In the genomic region with DNA sequence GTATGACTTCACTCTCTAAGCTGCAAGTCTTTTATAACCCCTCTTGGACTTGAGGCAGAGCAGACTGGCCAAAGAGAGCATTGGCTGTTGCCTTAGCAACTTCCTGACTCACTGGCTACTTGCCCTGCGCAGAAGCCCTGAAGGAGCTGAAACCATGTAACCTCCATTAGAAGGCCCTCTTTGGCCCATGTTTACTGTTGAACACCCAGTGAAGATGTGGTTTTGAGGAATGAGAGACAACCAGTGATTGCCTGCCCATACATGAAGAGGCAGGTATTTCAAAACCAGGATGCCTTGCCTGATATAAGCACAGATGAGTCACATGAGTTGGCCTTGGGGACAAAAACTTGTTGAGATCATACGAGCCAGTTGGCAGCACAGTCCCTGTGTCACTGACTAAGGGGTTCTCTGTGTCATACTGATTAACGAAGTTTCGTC, we compare ENCODE assay signal across 12 cellular contexts.
DNase-seq lines count a peak whose midpoint lies in the region; ATAC-seq, FAIRE-seq and TF ChIP-seq lines count a peak whose summit lies in the region.
"Had no signal": no experiment of that assay in that cellular context is flagged by ENCODE, and none has a peak within 500 bp of the region (broad histone marks: within the 10 kb centered on the region; RNA-seq: fewer than 3 reads in every experiment).

No MANE protein-coding gene starts in this region.

- H3K27me3 ChIP-seq in testis: no peaks in the 10 kb centered on the region

- CTCF ChIA-PET in HEK293 (lab: Yijun Ruan, JAX): no interaction called here

- H3K9ac ChIP-seq in kidney (ENCODE audit: low read length in 2 of 2): no peak overlapping the region

- intact Hi-C loops in left cardiac atrium (cut with DNase I) (no loop called here), testis (cut with DNase I; ENCODE audit: low total_unique reads) (no loop called here), kidney (cut with DNase I) (no loop called here)

- TF ChIP-seq CTCF in HEK293 (tag by site-specific recombination; IDR thresholded peaks at IDR 0.05) (no peak), testis (IDR thresholded peaks at IDR 0.05) (no peak), kidney (IDR thresholded peaks at IDR 0.05; ENCODE audit: borderline replicate concordance, extremely low read depth, insufficient read depth) (no peak)

- no peak for FAIRE-seq in kidney (lab: Jason Lieb, UNC)

- H3K27me3 Mint-ChIP-seq in stimulated activated naive B cell treated with anti-CD40 and anti-IgM and Interleukin-4, amounts not matched to agents 10 μg/mL and 1 μg/mL and 100 μg/mL, for 72 hours: peaks cover 14 to 15% of the 10 kb centered on the region in 2 donors
- H3K27me3 Mint-ChIP-seq: activated CD8-positive, alpha-beta memory T cell treated with anti-CD3 and anti-CD28 coated beads, Interleukin-2, amount 10 ng/mL, durations not matched to agents 7 days and 5 days had no signal

- 73 to 79% methylated on average over 4 of the region's 4 CpGs for WGBS in testis, 2 donors

- POLR2A ChIA-PET in HEK293 (lab: Yijun Ruan, JAX): no interaction called here

- no peaks in the 10 kb centered on the region for H3K36me3 Mint-ChIP-seq in stimulated activated naive B cell treated with anti-CD40 and anti-IgM and Interleukin-4, amounts not matched to agents 10 μg/mL and 1 μg/mL and 100 μg/mL, for 72 hours
- H3K36me3 Mint-ChIP-seq: activated CD8-positive, alpha-beta memory T cell treated with anti-CD3 and anti-CD28 coated beads, Interleukin-2, amount 10 ng/mL, durations not matched to agents 7 days and 5 days had no signal

- TF ChIP-seq POLR2A in testis (IDR thresholded peaks at IDR 0.05): no peak

- H3K9me3 Mint-ChIP-seq in stimulated activated naive B cell treated with anti-CD40 and anti-IgM and Interleukin-4, amounts not matched to agents 10 μg/mL and 1 μg/mL and 100 μg/mL, for 72 hours: no peaks in the 10 kb centered on the region

- no peaks in the 10 kb centered on the region for H3K9me3 ChIP-seq in HEK293 (ENCODE audit: control insufficient read depth, insufficient read depth, low read depth, low read length)
- H3K9me3 ChIP-seq in testis: no peaks in the 10 kb centered on the region
- no peaks in the 10 kb centered on the region for H3K9me3 ChIP-seq in kidney (ENCODE audit: control insufficient read depth in 1 of 2, low read length in 2 of 2)

- peaks cover 2 to 7% of the 10 kb centered on the region in 2 donors for H3K4me1 Mint-ChIP-seq in stimulated activated naive B cell treated with anti-CD40 and anti-IgM and Interleukin-4, amounts not matched to agents 10 μg/mL and 1 μg/mL and 100 μg/mL, for 72 hours
- H3K4me1 Mint-ChIP-seq: activated CD8-positive, alpha-beta memory T cell treated with anti-CD3 and anti-CD28 coated beads, Interleukin-2, amount 10 ng/mL, durations not matched to agents 7 days and 5 days had no signal

- H3K4me1 ChIP-seq in HEK293 (ENCODE audit: control insufficient read depth, insufficient read depth, low read length) (no peaks in the 10 kb centered on the region), testis (no peaks in the 10 kb centered on the region), kidney (ENCODE audit: control insufficient read depth in 1 of 2, insufficient read depth in 1 of 2, low read depth in 1 of 2, low read length in 2 of 2) (peaks cover 0 to 4% of the 10 kb centered on the region in 2 donors)

- H3K4me3 ChIP-seq in HEK293 (ENCODE audit: low read depth, low read length): no peak overlapping the region
- H3K4me3 ChIP-seq in testis: no peak overlapping the region
- no peak overlapping the region for H3K4me3 ChIP-seq in kidney (ENCODE audit: low read length in 2 of 2)

- ATAC-seq in left cardiac atrium: peak; percentile 89 to 91
- no peak for ATAC-seq in stimulated activated naive B cell treated with anti-CD40 and anti-IgM and Interleukin-4, amounts not matched to agents 10 μg/mL and 1 μg/mL and 100 μg/mL, for 72 hours (replicated peaks)
- ATAC-seq: activated CD8-positive, alpha-beta memory T cell treated with anti-CD3 and anti-CD28 coated beads, Interleukin-2, amount 10 ng/mL, durations not matched to agents 7 days and 5 days had no signal

- H3K27ac Mint-ChIP-seq in stimulated activated naive B cell treated with anti-CD40 and anti-IgM and Interleukin-4, amounts not matched to agents 10 μg/mL and 1 μg/mL and 100 μg/mL, for 72 hours: no peak overlapping the region
- H3K27ac Mint-ChIP-seq: activated CD8-positive, alpha-beta memory T cell treated with anti-CD3 and anti-CD28 coated beads, Interleukin-2, amount 10 ng/mL, durations not matched to agents 7 days and 5 days had no signal

- H3K36me3 ChIP-seq in HEK293 (ENCODE audit: control insufficient read depth in 2 of 2, insufficient read depth in 1 of 2, low read length in 2 of 2): no peaks in the 10 kb centered on the region
- H3K36me3 ChIP-seq in testis (ENCODE audit: low read depth, missing control alignments): no peaks in the 10 kb centered on the region
- no peaks in the 10 kb centered on the region for H3K36me3 ChIP-seq in kidney (ENCODE audit: control insufficient read depth in 1 of 2, insufficient read depth in 2 of 2, low read length in 2 of 2)

- DNase-seq in astrocyte of the hippocampus (ENCODE audit: low read depth, low spot score): peak; percentile 86
- DNase-seq in left cardiac atrium: peak; percentile 75
- DNase-seq in testis: peak; percentile 17
- DNase-seq in activated naive CD4-positive, alpha-beta T cell (lab: John Stamatoyannopoulos, UW): no peak
- no peak for DNase-seq in stimulated activated naive B cell treated with anti-CD40 and anti-IgM and Interleukin-4, amounts not matched to agents 10 μg/mL and 1 μg/mL and 100 μg/mL, for 72 hours
- DNase-seq in kidney: no peak
- DNase-seq in activated CD4-positive, CD25-positive, alpha-beta regulatory T cell (lab: John Stamatoyannopoulos, UW): no peak
- DNase-seq: activated CD8-positive, alpha-beta memory T cell treated with anti-CD3 and anti-CD28 coated beads, Interleukin-2, amount 10 ng/mL, durations not matched to agents 7 days and 5 days; cerebellar nuclear complex; DND-41; NCI-H2227 treated with DMSO at 0.1 percent for 48 hours had no signal

- H3K27ac ChIP-seq in HEK293 (ENCODE audit: extremely low read depth, low read depth, low read length): no peak overlapping the region
- H3K27ac ChIP-seq in testis: no peak overlapping the region
- H3K27ac ChIP-seq in kidney (ENCODE audit: low read depth in 2 of 2, low read length in 2 of 2): no peak overlapping the region

- no peak overlapping the region for H3K4me3 Mint-ChIP-seq in stimulated activated naive B cell treated with anti-CD40 and anti-IgM and Interleukin-4, amounts not matched to agents 10 μg/mL and 1 μg/mL and 100 μg/mL, for 72 hours
- H3K4me3 Mint-ChIP-seq: activated CD8-positive, alpha-beta memory T cell treated with anti-CD3 and anti-CD28 coated beads, Interleukin-2, amount 10 ng/mL, durations not matched to agents 7 days and 5 days had no signal

TF ChIP-seq in HEK293, 187 proteins besides CTCF, POLR2A, EP300 and RAD21 (continues in another document):
- TF ChIP-seq ZNF560 (tag by site-specific recombination; IDR thresholded peaks at IDR 0.05; ENCODE audit: borderline replicate concordance): no peak
- TF ChIP-seq, protein P1, sequence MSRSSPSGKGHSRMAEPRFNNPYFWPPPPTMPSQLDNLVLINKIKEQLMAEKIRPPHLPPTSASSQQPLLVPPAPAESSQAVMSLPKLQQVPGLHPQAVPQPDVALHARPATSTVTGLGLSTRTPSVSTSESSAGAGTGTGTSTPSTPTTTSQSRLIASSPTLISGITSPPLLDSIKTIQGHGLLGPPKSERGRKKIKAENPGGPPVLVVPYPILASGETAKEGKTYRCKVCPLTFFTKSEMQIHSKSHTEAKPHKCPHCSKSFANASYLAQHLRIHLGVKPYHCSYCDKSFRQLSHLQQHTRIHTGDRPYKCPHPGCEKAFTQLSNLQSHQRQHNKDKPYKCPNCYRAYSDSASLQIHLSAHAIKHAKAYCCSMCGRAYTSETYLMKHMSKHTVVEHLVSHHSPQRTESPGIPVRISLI (tag by site-specific recombination; IDR thresholded peaks at IDR 0.05): 0 out of 2 replicates have a peak, but pooled peaks have one; percentile 38
- no peak for TF ChIP-seq ZNF585B (tag by site-specific recombination; IDR thresholded peaks at IDR 0.05)
- TF ChIP-seq BCL11B (tag by site-specific recombination; IDR thresholded peaks at IDR 0.05; ENCODE audit: low read depth): no peak
- TF ChIP-seq REPIN1 (tag by site-specific recombination; IDR thresholded peaks at IDR 0.05; ENCODE audit: low read depth): no peak
- TF ChIP-seq, protein P2, sequence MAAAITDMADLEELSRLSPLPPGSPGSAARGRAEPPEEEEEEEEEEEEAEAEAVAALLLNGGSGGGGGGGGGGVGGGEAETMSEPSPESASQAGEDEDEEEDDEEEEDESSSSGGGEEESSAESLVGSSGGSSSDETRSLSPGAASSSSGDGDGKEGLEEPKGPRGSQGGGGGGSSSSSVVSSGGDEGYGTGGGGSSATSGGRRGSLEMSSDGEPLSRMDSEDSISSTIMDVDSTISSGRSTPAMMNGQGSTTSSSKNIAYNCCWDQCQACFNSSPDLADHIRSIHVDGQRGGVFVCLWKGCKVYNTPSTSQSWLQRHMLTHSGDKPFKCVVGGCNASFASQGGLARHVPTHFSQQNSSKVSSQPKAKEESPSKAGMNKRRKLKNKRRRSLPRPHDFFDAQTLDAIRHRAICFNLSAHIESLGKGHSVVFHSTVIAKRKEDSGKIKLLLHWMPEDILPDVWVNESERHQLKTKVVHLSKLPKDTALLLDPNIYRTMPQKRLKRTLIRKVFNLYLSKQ (tag by site-specific recombination; IDR thresholded peaks at IDR 0.05; ENCODE audit: borderline replicate concordance): no peak
- TF ChIP-seq ZNF423 (tag by site-specific recombination; IDR thresholded peaks at IDR 0.05): no peak
- TF ChIP-seq, protein P3, sequence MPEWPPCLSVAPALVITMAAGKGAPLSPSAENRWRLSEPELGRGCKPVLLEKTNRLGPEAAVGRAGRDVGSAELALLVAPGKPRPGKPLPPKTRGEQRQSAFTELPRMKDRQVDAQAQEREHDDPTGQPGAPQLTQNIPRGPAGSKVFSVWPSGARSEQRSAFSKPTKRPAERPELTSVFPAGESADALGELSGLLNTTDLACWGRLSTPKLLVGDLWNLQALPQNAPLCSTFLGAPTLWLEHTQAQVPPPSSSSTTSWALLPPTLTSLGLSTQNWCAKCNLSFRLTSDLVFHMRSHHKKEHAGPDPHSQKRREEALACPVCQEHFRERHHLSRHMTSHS (tag by site-specific recombination; IDR thresholded peaks at IDR 0.05): no peak
- TF ChIP-seq SCRT2 (tag by site-specific recombination; IDR thresholded peaks at IDR 0.05): peak; percentile 59
- no peak for TF ChIP-seq ZBTB1 (tag by site-specific recombination; IDR thresholded peaks at IDR 0.05)
- no peak for TF ChIP-seq ZNF549 (tag by site-specific recombination; IDR thresholded peaks at IDR 0.05)
- TF ChIP-seq ZNF274 (IDR thresholded peaks at IDR 0.05; ENCODE audit: low read length): no peak
- no peak for TF ChIP-seq ZNF274 (tag by site-specific recombination; IDR thresholded peaks at IDR 0.05; ENCODE audit: borderline replicate concordance)
- TF ChIP-seq ZNF610 (tag by site-specific recombination; IDR thresholded peaks at IDR 0.05; ENCODE audit: borderline replicate concordance): no peak
- TF ChIP-seq SALL2 (tag by site-specific recombination; IDR thresholded peaks at IDR 0.05; ENCODE audit: borderline replicate concordance): no peak

Comparison
In these comparisons a context has a peak if more than half of its experiments do, and no peak if none do; other contexts are left out.
1. DNase-seq: peak in astrocyte of the hippocampus (single experiment), left cardiac atrium (single experiment) and testis (single experiment); none in activated naive CD4-positive, alpha-beta T cell (0 of 4), stimulated activated naive B cell treated with anti-CD40 and anti-IgM and Interleukin-4, amounts not matched to agents 10 μg/mL and 1 μg/mL and 100 μg/mL, for 72 hours (single experiment), kidney (single experiment) and activated CD4-positive, CD25-positive, alpha-beta regulatory T cell (0 of 4).
2. ATAC-seq: peak in left cardiac atrium (2 of 2); none in stimulated activated naive B cell treated with anti-CD40 and anti-IgM and Interleukin-4, amounts not matched to agents 10 μg/mL and 1 μg/mL and 100 μg/mL, for 72 hours (0 of 2).